13 cellular contexts compared by ENCODE assay signal in genomic region chr4:60822986-60823385, GRCh38.
DNase-seq lines count a peak whose midpoint lies in the region.
"Had no signal": no experiment of that assay in that cellular context is flagged by ENCODE, and none has a peak within 500 bp of the region (broad histone marks: within the 10 kb centered on the region; RNA-seq: fewer than 3 reads in every experiment).

No MANE protein-coding gene starts in this region.

- peak; percentile 84 for DNase-seq in DMS 273 (lab: John Stamatoyannopoulos, UW; ENCODE audit: unreplicated experiment)
- peak; percentile 39 for DNase-seq in DMS 273 treated with DMSO at 0.1 percent for 48 hours (lab: John Stamatoyannopoulos, UW)
- DNase-seq in NCI-H446 (lab: John Stamatoyannopoulos, UW), result peak; percentile 71 to 88
- peak; percentile 77 for DNase-seq in NCI-H69 (lab: John Stamatoyannopoulos, UW)
- no peak for DNase-seq in HT-29 (ENCODE audit: low spot score)
- no peak for DNase-seq in DMS53 treated with DMSO at 0.1 percent for 48 hours (lab: John Stamatoyannopoulos, UW; ENCODE audit: unreplicated experiment)
- DNase-seq in NCI-H1417 (lab: John Stamatoyannopoulos, UW), result no peak
- DNase-seq: ACHN; CD4-positive, alpha-beta T cell; DMS53; GDM1; HCEC 1CT; IMR-90 had no signal

Comparison
In these comparisons a context has a peak if more than half of its experiments do, and no peak if none do; other contexts are left out.
1. DNase-seq: peak in DMS 273 (single experiment), DMS 273 treated with DMSO at 0.1 percent for 48 hours (single experiment), NCI-H446 (2 of 2) and NCI-H69 (single experiment); none in HT-29 (single experiment), DMS53 treated with DMSO at 0.1 percent for 48 hours (single experiment) and NCI-H1417 (0 of 3).